ENCODE assay signal across 17 cellular contexts in genomic region chr7:39005461-39005860, GRCh38. TPM values are rescaled to one million over a fixed set of nuclear protein-coding genes. Genes with fewer than 3 reads are reported as not detected.
DNase-seq lines count a peak whose midpoint lies in the region; ATAC-seq, FAIRE-seq and TF ChIP-seq lines count a peak whose summit lies in the region.
"Had no signal": no experiment of that assay in that cellular context is flagged by ENCODE, and none has a peak within 500 bp of the region (broad histone marks: within the 10 kb centered on the region; RNA-seq: fewer than 3 reads in every experiment).

No MANE protein-coding gene starts in this region.

- TF ChIP-seq CTCF in H9 (conservative IDR thresholded peaks at IDR 0.05) (no peak), H1 (IDR thresholded peaks at IDR 0.05; ENCODE audit: control extremely low read depth in 1 of 3, insufficient read depth in 1 of 3, low read depth in 1 of 3, low read length in 3 of 3) (no peak), neural cell (IDR thresholded peaks at IDR 0.05; ENCODE audit: poor library complexity, severe bottlenecking) (no peak), progenitor cell of endocrine pancreas (IDR thresholded peaks at IDR 0.05; ENCODE audit: unreplicated experiment) (no peak)

- H3K18ac ChIP-seq in H9 (ENCODE audit: insufficient read length, low read depth, low read length): no peak overlapping the region
- no peak overlapping the region for H3K18ac ChIP-seq in H1 (ENCODE audit: extremely low read depth, low read length)

- peaks cover 2% of the 10 kb centered on the region for H4K20me1 ChIP-seq in H9 (ENCODE audit: control insufficient read depth, insufficient read depth, insufficient read length)
- peaks cover 0 to 4% of the 10 kb centered on the region in 2 experiments for H4K20me1 ChIP-seq in H1 (replicated peaks in 1 of 2; ENCODE audit: control insufficient read depth in 1 of 2, insufficient read depth in 2 of 2, low read length in 2 of 2)
- no peaks in the 10 kb centered on the region for H4K20me1 ChIP-seq in neural cell (ENCODE audit: insufficient read depth)
- H4K20me1 ChIP-seq: BLaER1 treated with 17β-estradiol and CSF1 and Interleukin-3, amounts not matched to agents 10 nM and 100 nM had no signal

- TF ChIP-seq EP300 in H1 (IDR thresholded peaks at IDR 0.05; ENCODE audit: borderline replicate concordance in 1 of 2, low read depth in 2 of 2, low read length in 2 of 2): no peak
- TF ChIP-seq EP300 in neural cell (conservative IDR thresholded peaks at IDR 0.05; ENCODE audit: poor library complexity, severe bottlenecking): no peak

- H2AK5ac ChIP-seq in H9 (ENCODE audit: insufficient read length, low read length) (no peak overlapping the region), H1 (ENCODE audit: low read depth, low read length) (peak overlapping the region; percentile 80; the same call in 1 of the 2 replicates)

- H3K27me3 Mint-ChIP-seq in H9 (ENCODE audit: low read depth) (no peaks in the 10 kb centered on the region), progenitor cell of endocrine pancreas (no peaks in the 10 kb centered on the region)
- H3K27me3 Mint-ChIP-seq in activated T-cell treated with anti-CD3 and anti-CD28 coated beads, Interleukin-2, amount 50 U/mL, for 72 hours (ENCODE audit: low read depth): no peaks in the 10 kb centered on the region
- peaks cover 3% of the 10 kb centered on the region for H3K27me3 Mint-ChIP-seq in activated T-cell treated with anti-CD3 and anti-CD28 coated beads, Interleukin-2, amount 50 U/mL, for 24 hours
- H3K27me3 Mint-ChIP-seq: CD4-positive, CD25-positive, alpha-beta regulatory T cell had no signal

- no peak overlapping the region for H2BK5ac ChIP-seq in H9 (ENCODE audit: insufficient read length, low read length)
- H2BK5ac ChIP-seq in H1 (ENCODE audit: low read depth, low read length): no peak overlapping the region

- H3K36me3 Mint-ChIP-seq in H9 (ENCODE audit: insufficient read depth in 1 of 3, low read depth in 3 of 3) (no peaks in the 10 kb centered on the region), progenitor cell of endocrine pancreas (ENCODE audit: insufficient read depth) (peaks cover 2% of the 10 kb centered on the region)
- no peaks in the 10 kb centered on the region for H3K36me3 Mint-ChIP-seq in activated T-cell treated with anti-CD3 and anti-CD28 coated beads, Interleukin-2, amount 50 U/mL, for 72 hours (ENCODE audit: insufficient read depth in 2 of 2)
- H3K36me3 Mint-ChIP-seq in activated T-cell treated with anti-CD3 and anti-CD28 coated beads, Interleukin-2, amount 50 U/mL, for 24 hours (ENCODE audit: low read depth): no peaks in the 10 kb centered on the region
- H3K36me3 Mint-ChIP-seq: CD4-positive, CD25-positive, alpha-beta regulatory T cell had no signal

- H3K36me3 ChIP-seq in H1 (ENCODE audit: control insufficient read depth in 2 of 4, insufficient read depth in 4 of 4, low read length in 3 of 4) (no peaks in the 10 kb centered on the region), neural cell (ENCODE audit: insufficient read depth, low read length) (no peaks in the 10 kb centered on the region)
- H3K36me3 ChIP-seq: BLaER1 treated with 17β-estradiol and CSF1 and Interleukin-3, amounts not matched to agents 10 nM and 100 nM had no signal

- H3K4me3 Mint-ChIP-seq in H9 (no peak overlapping the region), progenitor cell of endocrine pancreas (ENCODE audit: low read depth) (peak overlapping the region; percentile 31)
- no peak overlapping the region for H3K4me3 Mint-ChIP-seq in activated T-cell treated with anti-CD3 and anti-CD28 coated beads, Interleukin-2, amount 50 U/mL, for 72 hours
- H3K4me3 Mint-ChIP-seq in activated T-cell treated with anti-CD3 and anti-CD28 coated beads, Interleukin-2, amount 50 U/mL, for 24 hours: no peak overlapping the region
- H3K4me3 Mint-ChIP-seq: CD4-positive, CD25-positive, alpha-beta regulatory T cell had no signal

- H3K4me2 ChIP-seq in H9 (ENCODE audit: insufficient read depth, insufficient read length, low read length) (no peak overlapping the region), H1 (ENCODE audit: insufficient read depth in 1 of 2, low read depth in 2 of 2, low read length in 2 of 2) (no peak overlapping the region), neural cell (ENCODE audit: low read length) (peak overlapping the region; percentile 15)
- H3K4me2 ChIP-seq: BLaER1 treated with 17β-estradiol and CSF1 and Interleukin-3, amounts not matched to agents 10 nM and 100 nM had no signal

- CTCF ChIA-PET in H1 (lab: Charles Lee; ENCODE audit: partially characterized antibody): no interaction called here

- H3K4me3 ChIP-seq in H1 (ENCODE audit: extremely low read depth in 1 of 4, insufficient read depth in 2 of 4, low read depth in 3 of 4, low read length in 4 of 4): no peak overlapping the region
- H3K4me3 ChIP-seq in neural cell (ENCODE audit: low read length): peak overlapping the region; percentile 31
- H3K4me3 ChIP-seq: BLaER1 treated with 17β-estradiol and CSF1 and Interleukin-3, amounts not matched to agents 10 nM and 100 nM had no signal

- no peak overlapping the region for H2BK20ac ChIP-seq in H9 (ENCODE audit: low read depth, low read length, poor library complexity, severe bottlenecking)
- H2BK20ac ChIP-seq in H1 (ENCODE audit: low read length): no peak overlapping the region

- H3K27ac ChIP-seq in H9 (ENCODE audit: insufficient read length, low read depth, low read length): no peak overlapping the region
- H3K27ac ChIP-seq in H1 (ENCODE audit: low read depth, low read length): no peak overlapping the region
- H3K27ac ChIP-seq in neural cell (ENCODE audit: low read length): peak overlapping the region; percentile 66
- H3K27ac ChIP-seq: BLaER1 treated with 17β-estradiol and CSF1 and Interleukin-3, amounts not matched to agents 10 nM and 100 nM had no signal

- H4K8ac ChIP-seq in H9 (replicated peaks; ENCODE audit: insufficient read length, low read depth, low read length) (no peak overlapping the region), H1 (ENCODE audit: extremely low read depth, insufficient read depth, low read length) (no peak overlapping the region)

- no peaks in the 10 kb centered on the region for H3K9me3 ChIP-seq in H9 (ENCODE audit: control insufficient read depth, low read depth, low read length)
- no peaks in the 10 kb centered on the region for H3K9me3 ChIP-seq in H1 (ENCODE audit: insufficient read depth in 2 of 2, low read depth in 1 of 2, low read length in 1 of 2)
- no peaks in the 10 kb centered on the region for H3K9me3 ChIP-seq in neural cell (ENCODE audit: low read length)
- H3K9me3 ChIP-seq: BLaER1 treated with 17β-estradiol and CSF1 and Interleukin-3, amounts not matched to agents 10 nM and 100 nM had no signal

- H3K27ac Mint-ChIP-seq in H9 (peak overlapping the region in 2 of 3 experiments; percentile 28 to 63; a peak in 4 of 7 replicates), progenitor cell of endocrine pancreas (peak overlapping the region; percentile 71)
- no peak overlapping the region for H3K27ac Mint-ChIP-seq in activated T-cell treated with anti-CD3 and anti-CD28 coated beads, Interleukin-2, amount 50 U/mL, for 72 hours
- no peak overlapping the region for H3K27ac Mint-ChIP-seq in activated T-cell treated with anti-CD3 and anti-CD28 coated beads, Interleukin-2, amount 50 U/mL, for 24 hours
- H3K27ac Mint-ChIP-seq: CD4-positive, CD25-positive, alpha-beta regulatory T cell had no signal

- POLR2A ChIA-PET in H1 (lab: Charles Lee; ENCODE audit: partially characterized antibody): no interaction called here

- H2BK15ac ChIP-seq in H9 (ENCODE audit: low read depth, low read length): no peak overlapping the region
- no peak overlapping the region for H2BK15ac ChIP-seq in H1 (ENCODE audit: low read length)

- H3K79me1 ChIP-seq in H9 (ENCODE audit: insufficient read depth, low read depth, low read length, poor library complexity, severe bottlenecking) (no peaks in the 10 kb centered on the region), H1 (ENCODE audit: low read depth, low read length) (no peaks in the 10 kb centered on the region)

- H3K56ac ChIP-seq in H9 (ENCODE audit: insufficient read length, low read depth, low read length) (no peak overlapping the region), H1 (replicated peaks; ENCODE audit: insufficient read length, low read depth, low read length) (no peak overlapping the region)

- no peak overlapping the region for H3K9ac ChIP-seq in H9 (ENCODE audit: extremely low read depth, insufficient read length, low read length)
- no peak overlapping the region for H3K9ac ChIP-seq in H1 (replicated peaks in 1 of 4; ENCODE audit: extremely low read depth in 1 of 4, low read depth in 3 of 4, low read length in 3 of 4)
- peak overlapping the region; percentile 40 for H3K9ac ChIP-seq in neural cell (ENCODE audit: low read length)
- H3K9ac ChIP-seq: BLaER1 treated with 17β-estradiol and CSF1 and Interleukin-3, amounts not matched to agents 10 nM and 100 nM had no signal

- no peaks in the 10 kb centered on the region for H3K27me3 ChIP-seq in H9 (ENCODE audit: insufficient read depth, low read length)
- no peaks in the 10 kb centered on the region; a peak in 1 of 7 replicates for H3K27me3 ChIP-seq in H1 (replicated peaks in 1 of 4; ENCODE audit: control insufficient read depth in 3 of 4, extremely low read depth in 1 of 4, insufficient read depth in 3 of 4, low read length in 3 of 4)
- H3K27me3 ChIP-seq in neural cell (ENCODE audit: insufficient read depth, low read depth, low read length): no peaks in the 10 kb centered on the region
- H3K27me3 ChIP-seq: BLaER1 treated with 17β-estradiol and CSF1 and Interleukin-3, amounts not matched to agents 10 nM and 100 nM had no signal

- H3K23ac ChIP-seq in H9 (ENCODE audit: insufficient read length, low read depth, low read length): no peak overlapping the region
- H3K23ac ChIP-seq in H1 (ENCODE audit: insufficient read length): no peak overlapping the region

- H3K4me1 ChIP-seq in H9 (ENCODE audit: insufficient read depth, low read length): no peaks in the 10 kb centered on the region; the same call in 1 of the 2 replicates
- H3K4me1 ChIP-seq in H1 (replicated peaks in 1 of 4; ENCODE audit: control insufficient read depth in 3 of 4, insufficient read depth in 4 of 4, low read length in 3 of 4): peaks cover 0 to 7% (median 0%) of the 10 kb centered on the region in 4 experiments; a peak in 1 of 7 replicates
- H3K4me1 ChIP-seq: BLaER1 treated with 17β-estradiol and CSF1 and Interleukin-3, amounts not matched to agents 10 nM and 100 nM had no signal

- H3K4me1 Mint-ChIP-seq in H9: peaks cover 0 to 6% of the 10 kb centered on the region in 2 experiments; a peak in 2 of 4 replicates
- peaks cover 11% of the 10 kb centered on the region for H3K4me1 Mint-ChIP-seq in progenitor cell of endocrine pancreas (ENCODE audit: low read depth)
- H3K4me1 Mint-ChIP-seq in activated T-cell treated with anti-CD3 and anti-CD28 coated beads, Interleukin-2, amount 50 U/mL, for 72 hours (ENCODE audit: low read depth): no peaks in the 10 kb centered on the region
- no peaks in the 10 kb centered on the region for H3K4me1 Mint-ChIP-seq in activated T-cell treated with anti-CD3 and anti-CD28 coated beads, Interleukin-2, amount 50 U/mL, for 24 hours (ENCODE audit: low read depth)
- H3K4me1 Mint-ChIP-seq: CD4-positive, CD25-positive, alpha-beta regulatory T cell had no signal

- H3K9me3 Mint-ChIP-seq in H9 (no peaks in the 10 kb centered on the region; a peak in 1 of 5 replicates), progenitor cell of endocrine pancreas (ENCODE audit: low read depth) (no peaks in the 10 kb centered on the region)
- H3K9me3 Mint-ChIP-seq in activated T-cell treated with anti-CD3 and anti-CD28 coated beads, Interleukin-2, amount 50 U/mL, for 72 hours: no peaks in the 10 kb centered on the region
- no peaks in the 10 kb centered on the region for H3K9me3 Mint-ChIP-seq in activated T-cell treated with anti-CD3 and anti-CD28 coated beads, Interleukin-2, amount 50 U/mL, for 24 hours
- H3K9me3 Mint-ChIP-seq: CD4-positive, CD25-positive, alpha-beta regulatory T cell had no signal

- DNase-seq in H9 (no peak), H1 (ENCODE audit: low read depth in 1 of 2, low spot score in 2 of 2) (no peak), progenitor cell of endocrine pancreas (ENCODE audit: low spot score, unreplicated experiment) (no peak), NCI-H748 (lab: John Stamatoyannopoulos, UW; ENCODE audit: unreplicated experiment) (no peak)
- no peak for DNase-seq in activated T-cell treated with anti-CD3 and anti-CD28 coated beads, Interleukin-2, amount 50 U/mL, for 72 hours
- no peak for DNase-seq in activated T-cell treated with anti-CD3 and anti-CD28 coated beads, Interleukin-2, amount 50 U/mL, for 24 hours
- DNase-seq: 8988T; ACHN; Calu3; CD4-positive, CD25-positive, alpha-beta regulatory T cell; DMS79 treated with DMSO at 0.1 percent for 48 hours; GDM1; GOT3 had no signal

- H3F3A ChIP-seq in neural cell (ENCODE audit: insufficient read depth, low read length, poor library complexity, severe bottlenecking): no peaks in the 10 kb centered on the region

- no peaks in the 10 kb centered on the region for H3K9me2 ChIP-seq in neural cell (ENCODE audit: insufficient read depth, low read length)

- H3K14ac ChIP-seq in H9 (ENCODE audit: insufficient read depth, low read length) (no peak overlapping the region), H1 (ENCODE audit: insufficient read length) (no peak overlapping the region)

- H2AFZ ChIP-seq in H9 (ENCODE audit: low read length) (no peak overlapping the region), H1 (ENCODE audit: low read length) (no peak overlapping the region), neural cell (ENCODE audit: low read depth, low read length) (no peak overlapping the region)

- no peak for TF ChIP-seq RAD21 in H1 (IDR thresholded peaks at IDR 0.05 in 1 of 2, conservative IDR thresholded peaks at IDR 0.05 in 1 of 2; ENCODE audit: low read depth in 2 of 2, low read length in 2 of 2)
- no peak for TF ChIP-seq RAD21 in neural cell (conservative IDR thresholded peaks at IDR 0.05)

- no peak overlapping the region for H3T11ph ChIP-seq in H9 (ENCODE audit: low read length)

- no peak for TF ChIP-seq POLR2A in H1 (IDR thresholded peaks at IDR 0.05; ENCODE audit: control extremely low read depth in 1 of 2, low read depth in 2 of 2, low read length in 2 of 2)

- no peak overlapping the region for H2BK120ac ChIP-seq in H9 (ENCODE audit: low read depth, low read length, poor library complexity, severe bottlenecking)
- H2BK120ac ChIP-seq in H1 (replicated peaks; ENCODE audit: low read depth, low read length): no peak overlapping the region

- H2BK12ac ChIP-seq in H9 (ENCODE audit: insufficient read length, low read depth, low read length) (no peak overlapping the region), H1 (ENCODE audit: low read depth, low read length) (0 out of 2 replicates have a peak overlapping the region, but pooled peaks have one; percentile 60)

- H4K5ac ChIP-seq in H9 (ENCODE audit: insufficient read length, low read depth, low read length) (no peak overlapping the region), H1 (ENCODE audit: insufficient read length, low read depth, low read length) (no peak overlapping the region)

- H4K91ac ChIP-seq in H9 (ENCODE audit: insufficient read length, low read depth, low read length) (no peak overlapping the region), H1 (replicated peaks; ENCODE audit: insufficient read length, low read length) (no peak overlapping the region)

- ATAC-seq in activated T-cell treated with anti-CD3 and anti-CD28 coated beads, Interleukin-2, amount 50 U/mL, for 72 hours (replicated peaks in 1 of 2): no peak
- ATAC-seq: HCT116 had no signal

- FAIRE-seq in H1 (lab: Jason Lieb, UNC): no peak
- FAIRE-seq: GM12892 had no signal

- no peaks in the 10 kb centered on the region for H3K23me2 ChIP-seq in H9 (ENCODE audit: insufficient read length, low read depth, low read length, poor library complexity, severe bottlenecking)
- H3K23me2 ChIP-seq in H1 (ENCODE audit: low read depth, low read length): peaks cover 4% of the 10 kb centered on the region; the same call in 1 of the 2 replicates

- WGBS in H9 (ENCODE audit: extremely low coverage, insufficient read length, low lambda C conversion rate): no CpG with 5 or more reads among the region's 6 CpGs
- WGBS in H1 (ENCODE audit: extremely low coverage in 1 of 2, insufficient coverage in 1 of 2, insufficient read length in 1 of 2, insufficient replicate concordance in 2 of 2, low coverage in 1 of 2, low lambda C conversion rate in 2 of 2, missing lambda C conversion rate in 1 of 2), 2 experiments: 75% methylated on average over 6 of the region's 6 CpGs; no CpG with 5 or more reads in 1 of the 2 experiments

- no peak overlapping the region for H3K4ac ChIP-seq in H9 (ENCODE audit: low read depth, low read length)
- no peak overlapping the region for H3K4ac ChIP-seq in H1 (replicated peaks; ENCODE audit: insufficient read length, low read depth, low read length)

- H3K79me2 ChIP-seq in H9 (ENCODE audit: insufficient read depth, low read length) (no peaks in the 10 kb centered on the region), H1 (ENCODE audit: control insufficient read depth in 1 of 2, insufficient read depth in 2 of 2, low read length in 2 of 2) (no peaks in the 10 kb centered on the region), neural cell (replicated peaks; ENCODE audit: insufficient read depth, low read length) (no peaks in the 10 kb centered on the region)

RNA-seq across cellular contexts. Expression of gene POU6F2, which starts 27.8 kb away (rescaled TPM):
- 1.9 and 3.5 TPM in 2 replicates for total RNA-seq in H9 (2021)
- 1.6 and 2.0 TPM in 2 replicates for total RNA-seq in H1 (2021; fragmentation: NEBNext Ultra II Directional; extraction: Animal tissue kit (Norgen Biotek cat#: 25700))
- polyA plus RNA-seq in H1 (2011; rRNA removed): 1.1 and 2.5 TPM in 2 replicates
- 0.93 TPM for polyA plus RNA-seq in H1 (2011; cell fraction: cytosol; rRNA removed)
- polyA plus RNA-seq in H1 (2011; cell fraction: nucleus; rRNA removed): 9.2 TPM
- polyA plus RNA-seq in H1 (2012, experiment 1 of 2): 1.1 to 1.7 TPM (median 1.3 TPM) in 4 replicates
- polyA plus RNA-seq in H1 (2012, experiment 2 of 2): 0.08 TPM
- polyA plus RNA-seq in H1 (2013, experiment 1 of 2): 3.0 TPM
- polyA plus RNA-seq in H1 (2013, experiment 2 of 2): 2.5 TPM
- 5.3 and 8.5 TPM in 2 replicates for polyA minus RNA-seq in H1 (2011; rRNA and poly(A)+ RNA removed)
- 3.6 TPM for polyA minus RNA-seq in H1 (2011; cell fraction: cytosol; rRNA and poly(A)+ RNA removed)
- 40.6 TPM for polyA minus RNA-seq in H1 (2011; cell fraction: nucleus; rRNA and poly(A)+ RNA removed)
- polyA plus RNA-seq in neural cell: 2.8 and 3.1 TPM in 2 replicates
- 5.6 and 9.3 TPM in 2 replicates for polyA minus RNA-seq in neural cell
- total RNA-seq in progenitor cell of endocrine pancreas: 4.4 and 5.6 TPM in 2 replicates
- total RNA-seq in activated T-cell treated with anti-CD3 and anti-CD28 coated beads, Interleukin-2, amount 50 U/mL, for 72 hours: under 1 TPM; 0.14 to 0.16 TPM
- total RNA-seq: CD4-positive, CD25-positive, alpha-beta regulatory T cell had no signal
- polyA plus RNA-seq: CD4-positive, CD25-positive, alpha-beta regulatory T cell had no signal

Comparison
In these comparisons a context has a peak if more than half of its experiments do, and no peak if none do; other contexts are left out.
1. H3K27ac Mint-ChIP-seq: peak in H9 (2 of 3) and progenitor cell of endocrine pancreas (single experiment); none in activated T-cell treated with anti-CD3 and anti-CD28 coated beads, Interleukin-2, amount 50 U/mL, for 72 hours (single experiment) and activated T-cell treated with anti-CD3 and anti-CD28 coated beads, Interleukin-2, amount 50 U/mL, for 24 hours (single experiment).